13 cellular contexts compared by ENCODE assay signal in genomic region chr12:113227169-113227568, GRCh38. TPM values are rescaled to one million over a fixed set of nuclear protein-coding genes. Genes with fewer than 3 reads are reported as not detected.
A peak's percentile ranks its signal among the peaks of the same experiment; 100 is the strongest.
DNase-seq lines count a peak whose midpoint lies in the region; ATAC-seq and TF ChIP-seq lines count a peak whose summit lies in the region.
"Had no signal": no experiment of that assay in that cellular context is flagged by ENCODE, and none has a peak within 500 bp of the region (broad histone marks: within the 10 kb centered on the region; RNA-seq: fewer than 3 reads in every experiment).

No MANE protein-coding gene starts in this region.

- TF ChIP-seq CTCF in breast epithelium (IDR thresholded peaks at IDR 0.05): no peak

- H3K27me3 ChIP-seq in breast epithelium (no peaks in the 10 kb centered on the region), layer of hippocampus (ENCODE audit: control insufficient read depth, insufficient read depth, low read length) (no peaks in the 10 kb centered on the region), thymus (ENCODE audit: control insufficient read depth, insufficient read depth) (no peaks in the 10 kb centered on the region)

- peak overlapping the region; percentile 4 to 56 for H3K27ac ChIP-seq in breast epithelium
- H3K27ac ChIP-seq in layer of hippocampus (ENCODE audit: low read depth, low read length): peak overlapping the region; percentile 78
- H3K27ac ChIP-seq in thymus (ENCODE audit: low read depth): peak overlapping the region; percentile 20
- H3K27ac ChIP-seq: A549, SK-N-MC had no signal

- H3K4me1 Mint-ChIP-seq in T-helper 2 cell treated with Interferon-gamma antibody and Interleukin-4, amounts not matched to agents 5 μg/mL and 100 μg/mL, for 36 hours (ENCODE audit: low read depth): peaks cover 38% of the 10 kb centered on the region

- H3K27ac Mint-ChIP-seq in T-helper 2 cell treated with Interferon-gamma antibody and Interleukin-4, amounts not matched to agents 5 μg/mL and 100 μg/mL, for 36 hours: peak overlapping the region; percentile 15

- H3K4me1 ChIP-seq in breast epithelium (peaks cover 0 to 15% of the 10 kb centered on the region in 2 donors), thymus (ENCODE audit: control insufficient read depth, insufficient read depth, low read length) (peaks cover 13% of the 10 kb centered on the region)

- TF ChIP-seq POLR2A in breast epithelium (IDR thresholded peaks at IDR 0.05): no peak

- H3K4me3 ChIP-seq in breast epithelium (no peak overlapping the region), thymus (ENCODE audit: low read length) (no peak overlapping the region)
- H3K4me3 ChIP-seq: A549, SK-N-MC, skin epidermis had no signal

- H3K27me3 Mint-ChIP-seq in T-helper 2 cell treated with Interferon-gamma antibody and Interleukin-4, amounts not matched to agents 5 μg/mL and 100 μg/mL, for 36 hours (ENCODE audit: low read depth): no peaks in the 10 kb centered on the region

- H3K36me3 Mint-ChIP-seq in T-helper 2 cell treated with Interferon-gamma antibody and Interleukin-4, amounts not matched to agents 5 μg/mL and 100 μg/mL, for 36 hours (ENCODE audit: low read depth): peaks cover 29% of the 10 kb centered on the region

- H3K36me3 ChIP-seq in breast epithelium (no peaks in the 10 kb centered on the region), thymus (ENCODE audit: control insufficient read depth, insufficient read depth) (peaks cover 12% of the 10 kb centered on the region)

- no peak for ATAC-seq in HG03565 (IDR thresholded peaks at IDR 0.05; ENCODE audit: unreplicated experiment)
- ATAC-seq: A549 had no signal

- H3K9me3 Mint-ChIP-seq in T-helper 2 cell treated with Interferon-gamma antibody and Interleukin-4, amounts not matched to agents 5 μg/mL and 100 μg/mL, for 36 hours: no peaks in the 10 kb centered on the region

- 87% methylated on average over 8 of the region's 8 CpGs for WGBS in thymus

- H3K9me3 ChIP-seq in breast epithelium (no peaks in the 10 kb centered on the region), thymus (ENCODE audit: control insufficient read depth) (no peaks in the 10 kb centered on the region)
- H3K9me3 ChIP-seq: A549 had no signal

- H3K4me3 Mint-ChIP-seq in T-helper 2 cell treated with Interferon-gamma antibody and Interleukin-4, amounts not matched to agents 5 μg/mL and 100 μg/mL, for 36 hours: no peak overlapping the region

- DNase-seq in T-helper 2 cell treated with Interferon-gamma antibody and Interleukin-4, amounts not matched to agents 5 μg/mL and 100 μg/mL, for 36 hours (ENCODE audit: low spot score): no peak
- no peak for DNase-seq in T-helper 2 cell
- DNase-seq in breast epithelium (ENCODE audit: low spot score in 2 of 2): peak in 1 of 2 donors; percentile 64
- DNase-seq in central memory CD4-positive, alpha-beta T cell: no peak
- no peak for DNase-seq in AG08395 (ENCODE audit: low spot score)
- DNase-seq: activated T-cell treated with anti-CD3 and anti-CD28 coated beads for 4 hours, NCI-H774 had no signal

- intact Hi-C loops in breast epithelium (cut with DNase I; ENCODE audit: low total_unique reads): loop anchor here (10.0 kb wide), 1 partner anchor 1382 kb away; the partner anchor contains the start of gene MAPKAPK5

RNA-seq across cellular contexts. Expression of gene TPCN1, which starts 5.9 kb away (rescaled TPM):
- 10 to 100 TPM; 46.9 to 71.7 (median 59.5) TPM for total RNA-seq in breast epithelium
- 16.7 TPM for polyA plus RNA-seq in thymus

RNA-seq across cellular contexts. Expression of gene RITA1, which starts 41.6 kb away (rescaled TPM):
- total RNA-seq in breast epithelium: 10 to 100 TPM in 2 of 3 donors, 1 to 10 TPM in 1; 9.4 to 22.4 (median 15.4) TPM
- 8.5 TPM for polyA plus RNA-seq in thymus

RNA-seq across cellular contexts. Expression of gene DDX54, which starts 41.9 kb away (rescaled TPM):
- 10 to 100 TPM; 51.5 to 62.1 (median 60.3) TPM for total RNA-seq in breast epithelium
- polyA plus RNA-seq in thymus: 49.8 TPM

Comparison
In these comparisons a context has a peak if more than half of its experiments do, and no peak if none do; other contexts are left out.
1. H3K27ac ChIP-seq: peak in every context shown above with its lines; median percentile 78 in layer of hippocampus; 30 in breast epithelium; 20 in thymus.